In the genomic region with DNA sequence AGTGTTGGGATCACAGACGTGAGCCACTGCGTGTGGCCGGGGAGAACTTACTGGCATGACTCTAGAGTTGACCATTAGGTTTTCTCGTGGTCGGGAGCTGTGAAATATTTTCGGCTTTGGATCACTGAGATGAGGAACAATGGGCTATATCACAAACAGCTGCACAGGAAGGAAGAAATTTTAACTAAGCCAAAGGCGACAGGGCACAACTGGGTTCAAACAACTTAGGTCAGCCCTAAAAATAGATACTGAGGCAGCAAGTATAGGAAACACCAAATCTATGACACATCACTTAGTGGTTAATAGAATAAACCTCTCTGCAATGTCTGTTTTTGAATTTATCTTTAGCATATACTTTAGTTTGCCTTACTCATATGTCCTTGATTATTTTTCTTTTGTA, we compare ENCODE assay signal across 11 cellular contexts.
DNase-seq lines count a peak whose midpoint lies in the region; ATAC-seq and TF ChIP-seq lines count a peak whose summit lies in the region.
"Had no signal": no experiment of that assay in that cellular context is flagged by ENCODE, and none has a peak within 500 bp of the region (broad histone marks: within the 10 kb centered on the region; RNA-seq: fewer than 3 reads in every experiment).

No MANE protein-coding gene starts in this region.

- H2BK5ac ChIP-seq in H9 (ENCODE audit: insufficient read length, low read length): no peak overlapping the region

- no peak overlapping the region for H3K27ac ChIP-seq in H9 (ENCODE audit: insufficient read length, low read depth, low read length)

- H3T11ph ChIP-seq in H9 (ENCODE audit: low read length): no peak overlapping the region

- H2BK15ac ChIP-seq in H9 (ENCODE audit: low read depth, low read length): no peak overlapping the region

- H2BK120ac ChIP-seq in H9 (ENCODE audit: low read depth, low read length, poor library complexity, severe bottlenecking): no peak overlapping the region

- H2AK5ac ChIP-seq in H9 (ENCODE audit: insufficient read length, low read length): no peak overlapping the region

- H2BK20ac ChIP-seq in H9 (ENCODE audit: low read depth, low read length, poor library complexity, severe bottlenecking): no peak overlapping the region

- no peak overlapping the region for H3K4me2 ChIP-seq in H9 (ENCODE audit: insufficient read depth, insufficient read length, low read length)

- no peak overlapping the region for H4K91ac ChIP-seq in H9 (ENCODE audit: insufficient read length, low read depth, low read length)

- H3K9me3 ChIP-seq in H9 (ENCODE audit: control insufficient read depth, low read depth, low read length): no peaks in the 10 kb centered on the region

- ATAC-seq in GM19452 (IDR thresholded peaks at IDR 0.05; ENCODE audit: unreplicated experiment): no peak

- H3K4ac ChIP-seq in H9 (ENCODE audit: low read depth, low read length): no peak overlapping the region

- no peak overlapping the region for H3K4me3 Mint-ChIP-seq in H9

- H3K79me2 ChIP-seq in H9 (ENCODE audit: insufficient read depth, low read length): no peaks in the 10 kb centered on the region

- peaks cover 3 to 6% of the 10 kb centered on the region in 2 experiments; a peak in 2 of 4 replicates for H3K4me1 Mint-ChIP-seq in H9

- H2BK12ac ChIP-seq in H9 (ENCODE audit: insufficient read length, low read depth, low read length): no peak overlapping the region

- no peak overlapping the region for H2AFZ ChIP-seq in H9 (ENCODE audit: low read length)

- peaks cover 0 to 5% (median 2%) of the 10 kb centered on the region in 3 experiments; a peak in 2 of 7 replicates for H3K36me3 Mint-ChIP-seq in H9 (ENCODE audit: insufficient read depth in 1 of 3, low read depth in 3 of 3)

- no peak overlapping the region for H3K14ac ChIP-seq in H9 (ENCODE audit: insufficient read depth, low read length)

- no peak overlapping the region for H3K9ac ChIP-seq in H9 (ENCODE audit: extremely low read depth, insufficient read length, low read length)

- peaks cover 3 to 4% of the 10 kb centered on the region in 2 experiments; a peak in 3 of 5 replicates for H3K9me3 Mint-ChIP-seq in H9

- H3K23ac ChIP-seq in H9 (ENCODE audit: insufficient read length, low read depth, low read length): no peak overlapping the region

- no CpG with 5 or more reads among the region's 7 CpGs for WGBS in H9 (ENCODE audit: extremely low coverage, insufficient read length, low lambda C conversion rate)

- no peak overlapping the region for H3K27ac Mint-ChIP-seq in H9

- no peaks in the 10 kb centered on the region for H3K4me1 ChIP-seq in H9 (ENCODE audit: insufficient read depth, low read length)

- no peaks in the 10 kb centered on the region for H3K27me3 ChIP-seq in H9 (ENCODE audit: insufficient read depth, low read length)

- no peaks in the 10 kb centered on the region for H3K23me2 ChIP-seq in H9 (ENCODE audit: insufficient read length, low read depth, low read length, poor library complexity, severe bottlenecking)

- no peaks in the 10 kb centered on the region for H4K20me1 ChIP-seq in H9 (ENCODE audit: control insufficient read depth, insufficient read depth, insufficient read length)

- peak; percentile 15 for DNase-seq in Daoy (ENCODE audit: low read depth)
- peak; percentile 77 for DNase-seq in MV-4-11 (lab: John Stamatoyannopoulos, UW)
- DNase-seq in dedifferentiated amniotic fluid mesenchymal stem cell (ENCODE audit: extremely low spot score): peak; percentile 37
- peak; percentile 94 for DNase-seq in non-pigmented ciliary epithelial cell (ENCODE audit: low read depth)
- no peak for DNase-seq in NCI-H2196 (lab: John Stamatoyannopoulos, UW; ENCODE audit: unreplicated experiment)
- DNase-seq in H9: no peak
- no peak for DNase-seq in NCI-H345 (lab: John Stamatoyannopoulos, UW)
- DNase-seq: aorta, NCI-H748 treated with DMSO at 0.1 percent for 48 hours, retina had no signal

- no peak overlapping the region for H3K56ac ChIP-seq in H9 (ENCODE audit: insufficient read length, low read depth, low read length)

- H3K18ac ChIP-seq in H9 (ENCODE audit: insufficient read length, low read depth, low read length): no peak overlapping the region

- H3K27me3 Mint-ChIP-seq in H9 (ENCODE audit: low read depth): no peaks in the 10 kb centered on the region

- no peak overlapping the region for H4K8ac ChIP-seq in H9 (replicated peaks; ENCODE audit: insufficient read length, low read depth, low read length)

- no peak overlapping the region for H4K5ac ChIP-seq in H9 (ENCODE audit: insufficient read length, low read depth, low read length)

- TF ChIP-seq CTCF in H9 (conservative IDR thresholded peaks at IDR 0.05): no peak

- H3K79me1 ChIP-seq in H9 (ENCODE audit: insufficient read depth, low read depth, low read length, poor library complexity, severe bottlenecking): no peaks in the 10 kb centered on the region

Comparison
In these comparisons a context has a peak if more than half of its experiments do, and no peak if none do; other contexts are left out.
1. DNase-seq: peak in Daoy (single experiment), MV-4-11 (single experiment), dedifferentiated amniotic fluid mesenchymal stem cell (single experiment) and non-pigmented ciliary epithelial cell (single experiment); none in NCI-H2196 (single experiment), H9 (single experiment) and NCI-H345 (single experiment).